Comparison of ENCODE assay signal across 8 cellular contexts in genomic region chr3:195100903-195101591, GRCh38.
DNase-seq lines count a peak whose midpoint lies in the region; ATAC-seq and TF ChIP-seq lines count a peak whose summit lies in the region.

No MANE protein-coding gene starts in this region.

- peak overlapping the region; percentile 98 for H3K27ac Mint-ChIP-seq in natural killer cell treated with Interleukin-12 subunit alpha and Interleukin-12 subunit beta and Interleukin-15 and Interleukin-18, amount 100 ng/mL, for 72 hours
- no peak overlapping the region for H3K27ac Mint-ChIP-seq in endothelial cell (ENCODE audit: unreplicated experiment)

- H3K9me3 ChIP-seq in colonic mucosa (no peaks in the 10 kb centered on the region), HAP-1 (no peaks in the 10 kb centered on the region)

- DNase-seq in GM10248 (ENCODE audit: extremely low spot score) (peak; percentile 51), NCI-H1436 (lab: John Stamatoyannopoulos, UW) (peak; percentile 79), colonic mucosa (no peak), HAP-1 (ENCODE audit: low spot score in 2 of 2) (no peak), endothelial cell (ENCODE audit: low spot score) (no peak), SK-N-DZ (ENCODE audit: low spot score) (no peak), NCI-H2081 treated with DMSO at 0.1 percent for 48 hours (lab: John Stamatoyannopoulos, UW) (no peak)
- peak; percentile 86 for DNase-seq in natural killer cell treated with Interleukin-12 subunit alpha and Interleukin-12 subunit beta and Interleukin-15 and Interleukin-18, amount 100 ng/mL, for 72 hours (ENCODE audit: low spot score)

- H3K4me1 ChIP-seq in colonic mucosa (no peaks in the 10 kb centered on the region), HAP-1 (no peaks in the 10 kb centered on the region)

- peak; percentile 86 to 93 for ATAC-seq in natural killer cell treated with Interleukin-12 subunit alpha and Interleukin-12 subunit beta and Interleukin-15 and Interleukin-18, amount 100 ng/mL, for 72 hours

- H3K27me3 Mint-ChIP-seq in natural killer cell treated with Interleukin-12 subunit alpha and Interleukin-12 subunit beta and Interleukin-15 and Interleukin-18, amount 100 ng/mL, for 72 hours: no peaks in the 10 kb centered on the region
- peaks cover 16% of the 10 kb centered on the region for H3K27me3 Mint-ChIP-seq in endothelial cell (ENCODE audit: unreplicated experiment)

- H3K4me3 ChIP-seq in colonic mucosa (no peak overlapping the region), HAP-1 (no peak overlapping the region)

- no peaks in the 10 kb centered on the region for H3K36me3 Mint-ChIP-seq in natural killer cell treated with Interleukin-12 subunit alpha and Interleukin-12 subunit beta and Interleukin-15 and Interleukin-18, amount 100 ng/mL, for 72 hours
- peaks cover 4% of the 10 kb centered on the region for H3K36me3 Mint-ChIP-seq in endothelial cell (ENCODE audit: low read depth, unreplicated experiment)

- CTCF ChIA-PET in GM10248 (lab: Yijun Ruan, JAX): interaction anchor here (2.4 kb wide), 1 partner anchor 418 kb away, joined by 6 read pairs; no protein-coding TSS in a partner anchor

- peak overlapping the region; percentile 75 for H3K4me3 Mint-ChIP-seq in natural killer cell treated with Interleukin-12 subunit alpha and Interleukin-12 subunit beta and Interleukin-15 and Interleukin-18, amount 100 ng/mL, for 72 hours
- no peak overlapping the region for H3K4me3 Mint-ChIP-seq in endothelial cell (ENCODE audit: unreplicated experiment)

- H3K27me3 ChIP-seq in colonic mucosa (no peaks in the 10 kb centered on the region), HAP-1 (ENCODE audit: low read depth) (no peaks in the 10 kb centered on the region)

- no peak for TF ChIP-seq CTCF in GM10248 (IDR thresholded peaks at IDR 0.05; ENCODE audit: control extremely low read depth, extremely low read depth, low read depth, missing control alignments)
- no peak for TF ChIP-seq CTCF in colonic mucosa (IDR thresholded peaks at IDR 0.05)
- no peak for TF ChIP-seq CTCF in endothelial cell (IDR thresholded peaks at IDR 0.05; ENCODE audit: unreplicated experiment)

- in situ Hi-C loops in HAP-1 (cut with MboI; ENCODE audit: low sequenced_read_pairs): no loop called here

- H3K36me3 ChIP-seq in colonic mucosa (no peaks in the 10 kb centered on the region), HAP-1 (replicated peaks) (no peaks in the 10 kb centered on the region)

- H3K9ac ChIP-seq in colonic mucosa (ENCODE audit: low read depth in 2 of 2, low read length in 2 of 2): no peak overlapping the region

- H3K4me1 Mint-ChIP-seq in natural killer cell treated with Interleukin-12 subunit alpha and Interleukin-12 subunit beta and Interleukin-15 and Interleukin-18, amount 100 ng/mL, for 72 hours (ENCODE audit: low read depth in 2 of 2): peaks cover 27 to 48% of the 10 kb centered on the region in 2 donors
- peaks cover 38% of the 10 kb centered on the region for H3K4me1 Mint-ChIP-seq in endothelial cell (ENCODE audit: unreplicated experiment)

- H3K9me3 Mint-ChIP-seq in natural killer cell treated with Interleukin-12 subunit alpha and Interleukin-12 subunit beta and Interleukin-15 and Interleukin-18, amount 100 ng/mL, for 72 hours: no peaks in the 10 kb centered on the region
- H3K9me3 Mint-ChIP-seq in endothelial cell (ENCODE audit: unreplicated experiment): no peaks in the 10 kb centered on the region

- POLR2A ChIA-PET in GM10248 (lab: Yijun Ruan, JAX): no interaction called here

- intact Hi-C loops in colonic mucosa (cut with DNase I): no loop called here

- H3K27ac ChIP-seq in colonic mucosa: peak overlapping the region; percentile 28

Comparison
In these comparisons a context has a peak if more than half of its experiments do, and no peak if none do; other contexts are left out.
1. DNase-seq: peak in GM10248 (single experiment), NCI-H1436 (single experiment) and natural killer cell treated with Interleukin-12 subunit alpha and Interleukin-12 subunit beta and Interleukin-15 and Interleukin-18, amount 100 ng/mL, for 72 hours (single experiment); none in colonic mucosa (single experiment), HAP-1 (0 of 2), endothelial cell (single experiment), SK-N-DZ (single experiment) and NCI-H2081 treated with DMSO at 0.1 percent for 48 hours (single experiment).